ENCODE assay signal across 12 cellular contexts in genomic region chr12:46356655-46357437, GRCh38. TPM values are rescaled to one million over a fixed set of nuclear protein-coding genes. Genes with fewer than 3 reads are reported as not detected.
DNase-seq lines count a peak whose midpoint lies in the region; ATAC-seq, FAIRE-seq and TF ChIP-seq lines count a peak whose summit lies in the region.
"Had no signal": no experiment of that assay in that cellular context is flagged by ENCODE, and none has a peak within 500 bp of the region (broad histone marks: within the 10 kb centered on the region; RNA-seq: fewer than 3 reads in every experiment).

No MANE protein-coding gene starts in this region.

- POLR2A ChIA-PET in PC-3 (lab: Charles Lee; ENCODE audit: unreplicated experiment) (interaction anchor here (0.6 to 0.7 kb wide), 3 partner anchors 75 to 232 kb away, joined by 3 to 5 read pairs (median 3); no protein-coding TSS in a partner anchor), endothelial cell of umbilical vein (lab: Charles Lee) (interaction anchor here (0.5 to 2.3 kb wide), 4 partner anchors 9 to 305 kb away, joined by 4 to 6 read pairs (median 5); no protein-coding TSS in a partner anchor)

- peaks cover 44% of the 10 kb centered on the region for H3F3A ChIP-seq in PC-3 (ENCODE audit: low read length, unreplicated experiment)

- peaks cover 22% of the 10 kb centered on the region for H4K20me1 ChIP-seq in DND-41 (ENCODE audit: insufficient read depth, low read length)
- peaks cover 43% of the 10 kb centered on the region for H4K20me1 ChIP-seq in PC-3 (ENCODE audit: low read length)
- peaks cover 18% of the 10 kb centered on the region for H4K20me1 ChIP-seq in endothelial cell of umbilical vein (replicated peaks; ENCODE audit: control insufficient read depth, extremely low read depth, insufficient read depth, low read length)

- H3K9me3 ChIP-seq in DND-41 (ENCODE audit: insufficient read depth, low read length, severe bottlenecking), result no peaks in the 10 kb centered on the region
- no peaks in the 10 kb centered on the region for H3K9me3 ChIP-seq in PC-3 (ENCODE audit: low read length)
- H3K9me3 ChIP-seq in endothelial cell of umbilical vein (replicated peaks; ENCODE audit: control insufficient read depth, insufficient read depth, low read length), result no peaks in the 10 kb centered on the region

- intact Hi-C loops in PC-3 (cut with micrococcal nuclease), result loop anchor here (2.0 to 5.0 kb wide), 5 partner anchors 88 to 365 kb away; partner anchors contain the start of genes SCAF11 and SLC38A1
- intact Hi-C loops in endothelial cell of umbilical vein (cut with micrococcal nuclease), result loop anchor here (5.0 kb wide), 1 partner anchor 205 kb away; no protein-coding TSS in a partner anchor

- BruUV-seq in PC-3 (replicated peaks; lab: Mats Ljungman, UMichigan) (no TSS peak), endothelial cell of umbilical vein (replicated peaks; lab: Mats Ljungman, UMichigan) (no TSS peak)

- H3K4me2 ChIP-seq in DND-41 (ENCODE audit: insufficient read depth, low read length) (no peak overlapping the region), PC-3 (ENCODE audit: low read length) (no peak overlapping the region), endothelial cell of umbilical vein (ENCODE audit: insufficient read depth, low read length) (no peak overlapping the region)

- H2AFZ ChIP-seq in DND-41 (ENCODE audit: low read depth, low read length), result no peak overlapping the region
- no peak overlapping the region for H2AFZ ChIP-seq in PC-3 (ENCODE audit: low read length)
- no peak overlapping the region for H2AFZ ChIP-seq in endothelial cell of umbilical vein (ENCODE audit: low read depth, low read length)

- H3K79me2 ChIP-seq in DND-41 (ENCODE audit: insufficient read depth, low read length), result no peaks in the 10 kb centered on the region
- no peaks in the 10 kb centered on the region for H3K79me2 ChIP-seq in PC-3 (ENCODE audit: low read length)
- H3K79me2 ChIP-seq in endothelial cell of umbilical vein (ENCODE audit: control insufficient read depth, insufficient read depth, low read length), result no peaks in the 10 kb centered on the region

- H3K27me3 ChIP-seq in DND-41 (ENCODE audit: insufficient read depth, low read length, poor library complexity), result no peaks in the 10 kb centered on the region
- no peaks in the 10 kb centered on the region for H3K27me3 ChIP-seq in PC-3 (ENCODE audit: low read length)
- H3K27me3 ChIP-seq in endothelial cell of umbilical vein (ENCODE audit: control insufficient read depth in 2 of 2, insufficient read depth in 2 of 2, low read length in 2 of 2), result no peaks in the 10 kb centered on the region

- H3K36me3 ChIP-seq in DND-41 (ENCODE audit: insufficient read depth, low read length) (peaks cover 29% of the 10 kb centered on the region), PC-3 (ENCODE audit: low read depth, low read length) (peaks cover 33% of the 10 kb centered on the region), endothelial cell of umbilical vein (ENCODE audit: control insufficient read depth in 2 of 2, extremely low read depth in 1 of 2, insufficient read depth in 2 of 2, low read length in 2 of 2) (peaks cover 15 to 34% of the 10 kb centered on the region in 2 experiments)

- FAIRE-seq in endothelial cell of umbilical vein (lab: Jason Lieb, UNC), result no peak
- no peak for FAIRE-seq in D721Med (lab: Jason Lieb, UNC)
- FAIRE-seq: RCC 7860 had no signal

- H3K9me1 ChIP-seq in endothelial cell of umbilical vein (replicated peaks; ENCODE audit: control insufficient read depth, extremely low read depth, insufficient read depth, low read length), result no peaks in the 10 kb centered on the region

- TF ChIP-seq POLR2A in endothelial cell of umbilical vein (IDR thresholded peaks at IDR 0.05; ENCODE audit: low read depth, low read length), result no peak

- H3K4me3 ChIP-seq in DND-41 (ENCODE audit: low read depth in 1 of 2, low read length in 2 of 2) (no peak overlapping the region), PC-3 (ENCODE audit: low read length) (no peak overlapping the region), endothelial cell of umbilical vein (replicated peaks in 1 of 3; ENCODE audit: insufficient read depth in 1 of 3, low read depth in 1 of 3, low read length in 3 of 3) (no peak overlapping the region)

- DNase-seq in DND-41, result no peak
- peak; percentile 24 for DNase-seq in PC-3
- DNase-seq in endothelial cell of umbilical vein (ENCODE audit: low read depth, low spot score), result no peak
- no peak for DNase-seq in omental fat pad (ENCODE audit: low spot score)
- no peak for DNase-seq in activated effector memory CD4-positive, alpha-beta T cell treated with anti-CD3 and anti-CD28 coated beads, Interleukin-2, amount 50 U/mL, for 16 hours
- no peak for DNase-seq in D721Med (ENCODE audit: insufficient read length, low spot score)
- no peak for DNase-seq in DMS153 (lab: John Stamatoyannopoulos, UW)
- DNase-seq in UCSD-AML1 (lab: John Stamatoyannopoulos, UW; ENCODE audit: unreplicated experiment), result no peak
- DNase-seq: activated CD8-positive, alpha-beta memory T cell treated with anti-CD3 and anti-CD28 coated beads, Interleukin-2, amount 50 U/mL, for 4 hours; NCI-H2107; posterior cingulate gyrus had no signal

- no peak overlapping the region for H3K27ac ChIP-seq in DND-41 (ENCODE audit: low read length)
- no peak overlapping the region for H3K27ac ChIP-seq in PC-3 (ENCODE audit: low read length)
- H3K27ac ChIP-seq in endothelial cell of umbilical vein (ENCODE audit: insufficient read depth, low read depth, low read length), result no peak overlapping the region

- ATAC-seq in DND-41 (ENCODE audit: insufficient read depth, low read depth) (peak; percentile 41), PC-3 (peak; percentile 23), omental fat pad (ENCODE audit: low FRiP score) (peak; percentile 15)

- no peaks in the 10 kb centered on the region for H3K9me2 ChIP-seq in PC-3 (replicated peaks; ENCODE audit: low read length)

- H3K9ac ChIP-seq in DND-41 (ENCODE audit: low read depth, low read length) (no peak overlapping the region), PC-3 (ENCODE audit: low read length) (no peak overlapping the region), endothelial cell of umbilical vein (replicated peaks; ENCODE audit: extremely low read depth, insufficient read depth, low read length) (no peak overlapping the region)

- CTCF ChIA-PET in PC-3 (lab: Charles Lee), result interaction anchor here (0.5 to 1.0 kb wide), 4 partner anchors 84 to 586 kb away, joined by 3 to 4 read pairs (median 3); partner anchors contain the start of gene SLC38A1
- CTCF ChIA-PET in endothelial cell of umbilical vein (lab: Charles Lee), result interaction anchor here (1.0 to 2.6 kb wide), 6 partner anchors 203 to 664 kb away, joined by 3 to 25 read pairs (median 10); no protein-coding TSS in a partner anchor

- TF ChIP-seq CTCF in DND-41 (IDR thresholded peaks at IDR 0.05; ENCODE audit: borderline replicate concordance, extremely low read depth, low read length, poor library complexity, severe bottlenecking) (no peak), PC-3 (conservative IDR thresholded peaks at IDR 0.05; ENCODE audit: low read depth, low read length) (no peak), endothelial cell of umbilical vein (IDR thresholded peaks at IDR 0.05; ENCODE audit: extremely low read depth in 1 of 2, insufficient read depth in 1 of 2, low read depth in 1 of 2, low read length in 2 of 2) (no peak), omental fat pad (IDR thresholded peaks at IDR 0.05) (no peak), D721Med (IDR thresholded peaks at IDR 0.05; ENCODE audit: insufficient read depth, missing control alignments) (no peak)

- H3K4me1 ChIP-seq in DND-41 (ENCODE audit: insufficient read depth, low read length), result no peaks in the 10 kb centered on the region
- H3K4me1 ChIP-seq in PC-3 (ENCODE audit: insufficient read depth, low read length), result no peaks in the 10 kb centered on the region
- no peaks in the 10 kb centered on the region for H3K4me1 ChIP-seq in endothelial cell of umbilical vein (ENCODE audit: control insufficient read depth, extremely low read depth, insufficient read depth, low read length)

- dilution Hi-C loops in endothelial cell of umbilical vein (cut with MboI; ENCODE audit: extremely low pct_ligation_motif_present, low sequenced_read_pairs), result no loop called here

TF ChIP-seq in endothelial cell of umbilical vein, 7 proteins besides CTCF, POLR2A, EP300 and RAD21:
- no peak for TF ChIP-seq FOS (IDR thresholded peaks at IDR 0.05; ENCODE audit: borderline replicate concordance, insufficient read depth, low read length)
- TF ChIP-seq POLR2AphosphoS5 (IDR thresholded peaks at IDR 0.05; ENCODE audit: insufficient read depth, low read depth, low read length), result no peak
- TF ChIP-seq EZH2 (IDR thresholded peaks at IDR 0.05; ENCODE audit: borderline replicate concordance, low read depth, low read length, severe bottlenecking), result no peak
- no peak for TF ChIP-seq JUN (IDR thresholded peaks at IDR 0.05; ENCODE audit: borderline replicate concordance, insufficient read depth, insufficient read length, low read depth)
- no peak for TF ChIP-seq MAX (IDR thresholded peaks at IDR 0.05; ENCODE audit: insufficient read depth, insufficient read length)
- TF ChIP-seq MYC (IDR thresholded peaks at IDR 0.05; ENCODE audit: low read depth, low read length), result no peak
- peak; percentile 6 for TF ChIP-seq GATA2 (IDR thresholded peaks at IDR 0.05; ENCODE audit: insufficient read depth, insufficient read length, low read depth, low read length)
TF ChIP-seq in endothelial cell of umbilical vein: peak in this region for 1.

RNA-seq across cellular contexts. Expression of gene SLC38A2, which starts 15.7 kb away (rescaled TPM):
- total RNA-seq in PC-3 (2014; rRNA removed) (214 and 232 TPM in 2 replicates), endothelial cell of umbilical vein (427 and 459 TPM in 2 replicates), omental fat pad (100 to 1,000 TPM; 379 to 669 (median 479) TPM)
- 263 and 267 TPM in 2 replicates for polyA plus RNA-seq in endothelial cell of umbilical vein
- 96.2 and 111 TPM in 2 replicates for polyA plus RNA-seq in endothelial cell of umbilical vein (2011; cell fraction: cytosol; rRNA removed)
- polyA plus RNA-seq in endothelial cell of umbilical vein (2011; cell fraction: nucleus; rRNA removed), result 800 and 825 TPM in 2 replicates
- polyA plus RNA-seq in endothelial cell of umbilical vein (2012), result 442 and 473 TPM in 2 replicates
- polyA minus RNA-seq in endothelial cell of umbilical vein, result 496 and 527 TPM in 2 replicates
- 275 TPM for polyA minus RNA-seq in endothelial cell of umbilical vein (2011; cell fraction: cytosol; rRNA and poly(A)+ RNA removed)
- 1,147 and 1,325 TPM in 2 replicates for polyA minus RNA-seq in endothelial cell of umbilical vein (2011; cell fraction: nucleus; rRNA and poly(A)+ RNA removed)
